19 cellular contexts compared by ENCODE assay signal in the genomic region with DNA sequence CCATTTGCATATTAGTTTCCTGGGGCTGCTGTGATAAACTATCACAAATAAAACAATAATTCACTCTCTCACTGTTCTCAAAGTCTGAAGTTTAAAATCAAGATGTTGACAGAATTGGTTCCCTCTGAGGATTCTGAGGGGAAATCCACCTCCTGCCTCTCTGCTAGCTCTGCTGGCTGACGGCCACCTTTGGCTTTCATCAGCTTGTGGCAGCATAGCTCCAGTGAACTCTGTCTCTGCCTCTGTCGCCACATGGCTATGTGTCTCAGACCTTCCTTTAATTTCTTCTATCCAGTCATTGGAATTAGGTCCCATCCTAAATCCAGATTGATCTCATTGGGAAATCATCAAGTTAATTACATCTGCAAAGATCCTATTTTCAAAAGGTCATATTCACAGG. TPM values are rescaled to one million over a fixed set of nuclear protein-coding genes. Genes with fewer than 3 reads are reported as not detected.
DNase-seq lines count a peak whose midpoint lies in the region; ATAC-seq and TF ChIP-seq lines count a peak whose summit lies in the region.
"Had no signal": no experiment of that assay in that cellular context is flagged by ENCODE, and none has a peak within 500 bp of the region (broad histone marks: within the 10 kb centered on the region; RNA-seq: fewer than 3 reads in every experiment).

No MANE protein-coding gene starts in this region.

- no peak for TF ChIP-seq CTCF in fibroblast of mammary gland (conservative IDR thresholded peaks at IDR 0.05; ENCODE audit: control insufficient read depth, insufficient read depth, low read depth, low read length)

- ATAC-seq in activated CD4-positive, CD25-positive, alpha-beta regulatory T cell treated with anti-CD3 and anti-CD28 coated beads, Interleukin-2, amount 50 U/mL, for 24 hours: no peak
- ATAC-seq in GM21529 (IDR thresholded peaks at IDR 0.05; ENCODE audit: unreplicated experiment): no peak
- ATAC-seq: stimulated activated naive CD8-positive, alpha-beta T cell treated with anti-CD3 and anti-CD28 coated beads, Interleukin-15, Interleukin-2, amounts not matched to agents 100 U/mL and 50 U/mL, for 24 hours had no signal

- DNase-seq in GM03348 (ENCODE audit: low spot score): peak; percentile 5
- DNase-seq in M059J (ENCODE audit: low read depth): peak; percentile 26
- peak; percentile 24 for DNase-seq in fibroblast of mammary gland (ENCODE audit: low read depth)
- peak; percentile 62 for DNase-seq in pons (ENCODE audit: low spot score)
- no peak for DNase-seq in SKM-1 treated with dmso at 0.1 percent for 144 hours (lab: John Stamatoyannopoulos, UW; ENCODE audit: unreplicated experiment)
- no peak for DNase-seq in effector CD4-positive, alpha-beta T cell
- DNase-seq: activated B cell treated with CpG ODN at 0.5 μM for 24 hours; activated naive CD4-positive, alpha-beta T cell treated with Interleukin-2 at 50 U/mL for 16 hours; DMS79; endodermal cell; immature natural killer cell; NCI-H510A treated with DMSO at 0.1 percent for 48 hours; stimulated activated naive CD8-positive, alpha-beta T cell treated with anti-CD3 and anti-CD28 coated beads, Interleukin-15, Interleukin-2, amounts not matched to agents 100 U/mL and 50 U/mL, for 24 hours had no signal

- no peak overlapping the region for H3K4me3 ChIP-seq in fibroblast of mammary gland (ENCODE audit: control insufficient read depth, low read depth, low read length)
- H3K4me3 ChIP-seq: BLaER1 treated with 17β-estradiol and CSF1 and Interleukin-3, amounts not matched to agents 10 nM and 100 nM; breast epithelium had no signal

RNA-seq across cellular contexts. Expression of a gene that starts 38.9 kb away (rescaled TPM):
- not detected in 2 replicates for total RNA-seq in M059J (2014; rRNA removed; shearing (Covaris generic))
- total RNA-seq: activated B cell treated with CpG ODN at 0.5 μM for 24 hours; breast epithelium; endodermal cell; glomerular endothelial cell; T-helper 1 cell treated with Interleukin-12 subunit alpha and Interleukin-12 subunit beta and Interleukin-4 antibody, amounts not matched to agents 30 ng/mL and 1 ng/mL, for 36 hours had no signal

Comparison
In these comparisons a context has a peak if more than half of its experiments do, and no peak if none do; other contexts are left out.
1. DNase-seq: peak in GM03348 (single experiment), M059J (single experiment), fibroblast of mammary gland (single experiment) and pons (single experiment); none in SKM-1 treated with dmso at 0.1 percent for 144 hours (single experiment) and effector CD4-positive, alpha-beta T cell (single experiment).